14 cellular contexts compared by ENCODE assay signal in genomic region chr20:23990296-23990695, GRCh38. TPM values are rescaled to one million over a fixed set of nuclear protein-coding genes. Genes with fewer than 3 reads are reported as not detected.
"Had no signal": no experiment of that assay in that cellular context is flagged by ENCODE, and none has a peak within 500 bp of the region (broad histone marks: within the 10 kb centered on the region; RNA-seq: fewer than 3 reads in every experiment).

No MANE protein-coding gene starts in this region.

RNA-seq across cellular contexts. Expression of gene GGTLC1, which starts 1.7 kb away (rescaled TPM):
- total RNA-seq: activated B cell treated with CpG ODN at 0.5 μM for 24 hours; activated CD4-positive, alpha-beta memory T cell treated with anti-CD3 and anti-CD28 coated beads for 36 hours; activated CD4-positive, alpha-beta memory T cell treated with anti-CD3 and anti-CD28 coated beads, Interleukin-2, amount 10 ng/mL, durations not matched to agents 7 days and 5 days; activated CD4-positive, alpha-beta T cell treated with anti-CD3 and anti-CD28 coated beads for 36 hours; activated CD4-positive, alpha-beta T cell treated with anti-CD3 and anti-CD28 coated beads, Interleukin-2, amount 10 ng/mL, durations not matched to agents 24 days and 14 days; activated CD4-positive, alpha-beta T cell treated with anti-CD3 and anti-CD28 coated beads, Interleukin-2, amount 10 ng/mL, durations not matched to agents 7 days and 5 days; activated CD8-positive, alpha-beta memory T cell treated with anti-CD3 and anti-CD28 coated beads for 36 hours; activated CD8-positive, alpha-beta memory T cell treated with anti-CD3 and anti-CD28 coated beads, Interleukin-2, amount 10 ng/mL, durations not matched to agents 7 days and 5 days; activated CD8-positive, alpha-beta T cell treated with anti-CD3 and anti-CD28 coated beads for 36 hours; activated CD8-positive, alpha-beta T cell treated with anti-CD3 and anti-CD28 coated beads, Interleukin-2, amount 10 ng/mL, durations not matched to agents 7 days and 5 days; T-cell; T-helper 1 cell treated with Interleukin-12 subunit alpha and Interleukin-12 subunit beta and Interleukin-4 antibody, amounts not matched to agents 30 ng/mL and 1 ng/mL, for 36 hours; T-helper 2 cell treated with Interferon-gamma antibody and Interleukin-4, amounts not matched to agents 100 ng/mL and 5 ng/mL, for 36 hours; WTC11 had no signal
